Comparison of ENCODE assay signal across 10 cellular contexts in genomic region chr12:102251005-102251404, GRCh38. TPM values are rescaled to one million over a fixed set of nuclear protein-coding genes. Genes with fewer than 3 reads are reported as not detected.
"Had no signal": no experiment of that assay in that cellular context is flagged by ENCODE, and none has a peak within 500 bp of the region (broad histone marks: within the 10 kb centered on the region; RNA-seq: fewer than 3 reads in every experiment).

No MANE protein-coding gene starts in this region.

RNA-seq across cellular contexts. Expression of gene PMCH, which starts 53.4 kb away (rescaled TPM):
- total RNA-seq: OCI-LY7, PC-3, PC-9, Peyer's patch, Right ventricle myocardium superior, RPMI7951, SJCRH30, SJSA1, SK-MEL-5 had no signal
- polyA plus RNA-seq: SK-N-SH had no signal
